8 cellular contexts compared by ENCODE assay signal in the genomic region with DNA sequence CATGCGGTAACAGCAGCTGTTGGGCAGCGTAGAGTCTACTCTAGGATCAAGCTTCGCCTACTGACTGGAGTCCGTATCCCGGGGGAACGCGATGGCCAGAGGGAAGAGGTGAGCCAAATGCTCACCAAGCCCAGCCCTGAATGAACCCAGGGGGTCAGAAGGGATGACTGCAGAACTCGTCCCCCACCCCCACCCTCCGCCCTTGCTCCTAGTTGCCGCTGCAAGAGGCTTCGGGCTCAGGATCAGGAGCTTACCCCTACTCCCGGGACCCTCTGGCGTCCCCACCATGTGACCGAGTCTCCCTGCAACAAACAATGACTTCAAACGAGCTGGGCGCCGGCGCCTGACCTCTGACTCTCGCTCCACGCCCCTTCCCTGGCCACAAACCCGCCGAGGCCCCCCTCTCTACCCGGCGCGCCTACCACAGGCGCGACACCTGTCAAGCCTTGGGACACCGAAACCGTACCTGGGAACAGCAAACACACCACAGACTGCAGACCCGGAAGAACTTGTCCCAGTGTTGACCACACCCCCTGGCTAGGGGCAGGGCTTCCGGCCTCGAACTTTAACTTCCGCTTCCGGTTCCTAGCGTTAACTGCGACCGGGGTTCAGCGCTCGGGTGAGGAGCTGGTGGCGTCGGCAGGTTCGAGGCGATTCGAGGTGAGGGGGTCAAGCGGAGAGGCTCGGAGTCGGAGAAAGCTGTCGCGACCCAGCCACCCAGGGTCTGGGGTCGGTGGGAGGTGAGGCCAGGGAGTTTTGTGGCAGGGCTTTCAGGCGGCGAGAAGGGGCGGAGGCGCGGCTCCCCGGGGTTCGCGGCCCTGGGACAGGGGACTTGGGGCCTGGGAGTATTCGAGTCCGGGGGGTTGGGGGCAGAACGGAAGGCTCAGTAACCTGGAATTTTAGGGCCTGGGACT. TPM values are rescaled to one million over a fixed set of nuclear protein-coding genes. Genes with fewer than 3 reads are reported as not detected.
DNase-seq lines count a peak whose midpoint lies in the region; ATAC-seq and TF ChIP-seq lines count a peak whose summit lies in the region.

Gene UBL5, plus strand, starts transcription at position 594 of the 914 bp plus-strand sequence. CDS start 420 bp downstream, outside the sequence.

- H3K27me3 Mint-ChIP-seq in T-helper 17 cell: no peaks in the 10 kb centered on the region
- H3K27me3 Mint-ChIP-seq in progenitor cell of endocrine pancreas: no peaks in the 10 kb centered on the region

- H3K9me3 ChIP-seq in T-helper 17 cell (ENCODE audit: control insufficient read depth, low read length, poor library complexity, severe bottlenecking) (no peaks in the 10 kb centered on the region), left ventricle myocardium inferior (replicated peaks) (no peaks in the 10 kb centered on the region), upper lobe of right lung (no peaks in the 10 kb centered on the region)

- H3K36me3 ChIP-seq in left ventricle myocardium inferior: peaks cover 15% of the 10 kb centered on the region
- H3K36me3 ChIP-seq in upper lobe of right lung: peaks cover 13% of the 10 kb centered on the region

- H3K27ac ChIP-seq in left ventricle myocardium inferior (replicated peaks) (peak within 1 kb of the TSS; percentile 85), upper lobe of right lung (peak within 1 kb of the TSS; percentile 85)

- H3K4me1 Mint-ChIP-seq in T-helper 17 cell: peaks cover 16% of the 10 kb centered on the region
- H3K4me1 Mint-ChIP-seq in progenitor cell of endocrine pancreas (ENCODE audit: low read depth): peaks cover 20% of the 10 kb centered on the region

- H3K4me3 Mint-ChIP-seq in T-helper 17 cell (peak within 1 kb of the TSS; percentile 99), progenitor cell of endocrine pancreas (ENCODE audit: low read depth) (peak within 1 kb of the TSS; percentile 100)

- ATAC-seq in GM18498 (IDR thresholded peaks at IDR 0.05; ENCODE audit: unreplicated experiment): peak; percentile 89
- peak; percentile 93 for ATAC-seq in HG02938 (IDR thresholded peaks at IDR 0.05; ENCODE audit: unreplicated experiment)
- peak; percentile 97 for ATAC-seq in T-helper 17 cell
- ATAC-seq in upper lobe of right lung: peak; percentile 99

- H3K4me1 ChIP-seq in left ventricle myocardium inferior: peaks cover 38% of the 10 kb centered on the region
- H3K4me1 ChIP-seq in upper lobe of right lung: peaks cover 24% of the 10 kb centered on the region

- H3K36me3 Mint-ChIP-seq in T-helper 17 cell (ENCODE audit: low read depth) (peaks cover 5% of the 10 kb centered on the region), progenitor cell of endocrine pancreas (ENCODE audit: insufficient read depth) (peaks cover 4% of the 10 kb centered on the region)

- TF ChIP-seq CTCF in left ventricle myocardium inferior (IDR thresholded peaks at IDR 0.05; ENCODE audit: borderline replicate concordance) (no peak), progenitor cell of endocrine pancreas (IDR thresholded peaks at IDR 0.05; ENCODE audit: unreplicated experiment) (no peak), upper lobe of right lung (IDR thresholded peaks at IDR 0.05) (no peak)

- H3K4me3 ChIP-seq in left ventricle myocardium inferior (peak within 1 kb of the TSS; percentile 99), upper lobe of right lung (peak within 1 kb of the TSS; percentile 91)

- DNase-seq in NCI-H187 (lab: John Stamatoyannopoulos, UW): peak; percentile 21 to 65
- DNase-seq in T-helper 17 cell: peak; percentile 73 to 83 (median 78)
- peak; percentile 29 to 93 (median 80) for DNase-seq in amygdala (lab: John Stamatoyannopoulos, UW)
- peak; percentile 87 for DNase-seq in left ventricle myocardium inferior
- peak; percentile 69 for DNase-seq in progenitor cell of endocrine pancreas (ENCODE audit: low spot score, unreplicated experiment)
- DNase-seq in upper lobe of right lung: peak; percentile 92

- intact Hi-C loops in left ventricle myocardium inferior (cut with micrococcal nuclease): no loop called here
- intact Hi-C loops in upper lobe of right lung (cut with DNase I): no loop called here

- H3K27ac Mint-ChIP-seq in T-helper 17 cell (peak within 1 kb of the TSS; percentile 99), progenitor cell of endocrine pancreas (peak within 1 kb of the TSS; percentile 99)

- H3K9me3 Mint-ChIP-seq in progenitor cell of endocrine pancreas (ENCODE audit: low read depth): no peaks in the 10 kb centered on the region

- H3K27me3 ChIP-seq in left ventricle myocardium inferior (ENCODE audit: low read depth): no peaks in the 10 kb centered on the region
- H3K27me3 ChIP-seq in upper lobe of right lung: no peaks in the 10 kb centered on the region

RNA-seq across cellular contexts. Expression of gene UBL5, which starts in this region (rescaled TPM):
- 100 to 1,000 TPM; 202 to 207 TPM for total RNA-seq in T-helper 17 cell
- total RNA-seq in left ventricle myocardium inferior: 538 TPM
- total RNA-seq in progenitor cell of endocrine pancreas: 335 and 342 TPM in 2 replicates
- 220 TPM for total RNA-seq in upper lobe of right lung

Comparison
In these comparisons a context has a peak if more than half of its experiments do, and no peak if none do; other contexts are left out.
1. Peak in every context shown above with its lines: DNase-seq, ATAC-seq, H3K4me3 ChIP-seq and H3K27ac ChIP-seq.